In genomic region chr3:1082024-1082633, GRCh38 we compare ENCODE assay signal across 8 cellular contexts. TPM values are rescaled to one million over a fixed set of nuclear protein-coding genes. Genes with fewer than 3 reads are reported as not detected.
DNase-seq lines count a peak whose midpoint lies in the region; ATAC-seq and TF ChIP-seq lines count a peak whose summit lies in the region.

No MANE protein-coding gene starts in this region.

- DNase-seq in activated CD8-positive, alpha-beta T cell treated with anti-CD3 and anti-CD28 coated beads for 36 hours, result peak; percentile 13
- no peak for DNase-seq in activated CD8-positive, alpha-beta T cell treated with anti-CD3 and anti-CD28 coated beads, Interleukin-2, amount 10 ng/mL, durations not matched to agents 7 days and 5 days
- DNase-seq in SK-MEL-5 (ENCODE audit: low read depth, low spot score) (peak; percentile 77), right cardiac atrium (peak; percentile 25 to 51 (median 31)), substantia nigra (lab: John Stamatoyannopoulos, UW) (peak in 31 of 49 donors; percentile 1 to 52 (median 19))

- TF ChIP-seq CTCF in activated CD8-positive, alpha-beta T cell treated with anti-CD3 and anti-CD28 coated beads for 36 hours (IDR thresholded peaks at IDR 0.05), result peak; percentile 26

- peaks cover 3% of the 10 kb centered on the region for H3K9me3 Mint-ChIP-seq in activated CD8-positive, alpha-beta T cell treated with anti-CD3 and anti-CD28 coated beads for 36 hours
- peaks cover 4% of the 10 kb centered on the region for H3K9me3 Mint-ChIP-seq in activated CD8-positive, alpha-beta T cell treated with anti-CD3 and anti-CD28 coated beads, Interleukin-2, amount 10 ng/mL, durations not matched to agents 7 days and 5 days (ENCODE audit: insufficient read depth)

- H3K27me3 Mint-ChIP-seq in activated CD8-positive, alpha-beta T cell treated with anti-CD3 and anti-CD28 coated beads for 36 hours, result no peaks in the 10 kb centered on the region
- no peaks in the 10 kb centered on the region for H3K27me3 Mint-ChIP-seq in activated CD8-positive, alpha-beta T cell treated with anti-CD3 and anti-CD28 coated beads, Interleukin-2, amount 10 ng/mL, durations not matched to agents 7 days and 5 days (ENCODE audit: low read depth)

- WGBS in right cardiac atrium, result 46% methylated on average over 2 of the region's 2 CpGs

- POLR2A ChIA-PET in activated CD8-positive, alpha-beta T cell treated with anti-CD3 and anti-CD28 coated beads for 36 hours (lab: Charles Lee), result no interaction called here
- POLR2A ChIA-PET in activated CD8-positive, alpha-beta T cell treated with anti-CD3 and anti-CD28 coated beads, Interleukin-2, amount 10 ng/mL, durations not matched to agents 7 days and 5 days (lab: Charles Lee), result no interaction called here

- H3K27me3 ChIP-seq in right cardiac atrium (ENCODE audit: control insufficient read depth, insufficient read depth), result no peaks in the 10 kb centered on the region

- H3K4me3 Mint-ChIP-seq in activated CD8-positive, alpha-beta T cell treated with anti-CD3 and anti-CD28 coated beads for 36 hours, result no peak overlapping the region
- no peak overlapping the region for H3K4me3 Mint-ChIP-seq in activated CD8-positive, alpha-beta T cell treated with anti-CD3 and anti-CD28 coated beads, Interleukin-2, amount 10 ng/mL, durations not matched to agents 7 days and 5 days

- no peaks in the 10 kb centered on the region for H3K4me1 Mint-ChIP-seq in activated CD8-positive, alpha-beta T cell treated with anti-CD3 and anti-CD28 coated beads for 36 hours (ENCODE audit: low read depth)
- H3K4me1 Mint-ChIP-seq in activated CD8-positive, alpha-beta T cell treated with anti-CD3 and anti-CD28 coated beads, Interleukin-2, amount 10 ng/mL, durations not matched to agents 7 days and 5 days (ENCODE audit: low read depth), result no peaks in the 10 kb centered on the region

- no peaks in the 10 kb centered on the region for H3K36me3 Mint-ChIP-seq in activated CD8-positive, alpha-beta T cell treated with anti-CD3 and anti-CD28 coated beads for 36 hours (ENCODE audit: low read depth)
- no peaks in the 10 kb centered on the region for H3K36me3 Mint-ChIP-seq in activated CD8-positive, alpha-beta T cell treated with anti-CD3 and anti-CD28 coated beads, Interleukin-2, amount 10 ng/mL, durations not matched to agents 7 days and 5 days (ENCODE audit: low read depth)

- CTCF ChIA-PET in activated CD8-positive, alpha-beta T cell treated with anti-CD3 and anti-CD28 coated beads for 36 hours (lab: Charles Lee), result no interaction called here
- CTCF ChIA-PET in activated CD8-positive, alpha-beta T cell treated with anti-CD3 and anti-CD28 coated beads, Interleukin-2, amount 10 ng/mL, durations not matched to agents 7 days and 5 days (lab: Charles Lee), result no interaction called here

- no peaks in the 10 kb centered on the region for H3K9me3 ChIP-seq in right cardiac atrium (ENCODE audit: control insufficient read depth, low read length)

- no peaks in the 10 kb centered on the region for H3K4me1 ChIP-seq in right cardiac atrium (ENCODE audit: control insufficient read depth, insufficient read depth, low read length)

- H3K27ac ChIP-seq in right cardiac atrium (ENCODE audit: low read length), result no peak overlapping the region
- no peak overlapping the region for H3K27ac ChIP-seq in substantia nigra (ENCODE audit: low read depth, low read length, poor library complexity, severe bottlenecking)

- no peak overlapping the region for H3K4me3 ChIP-seq in right cardiac atrium (ENCODE audit: low read length)

- no peak overlapping the region for H3K27ac Mint-ChIP-seq in activated CD8-positive, alpha-beta T cell treated with anti-CD3 and anti-CD28 coated beads for 36 hours
- no peak overlapping the region for H3K27ac Mint-ChIP-seq in activated CD8-positive, alpha-beta T cell treated with anti-CD3 and anti-CD28 coated beads, Interleukin-2, amount 10 ng/mL, durations not matched to agents 7 days and 5 days

- in situ Hi-C loops in SK-MEL-5 (cut with HindIII; ENCODE audit: low pct_unique_long_range_greater_than_20kb, low sequenced_read_pairs), result no loop called here

- no peak for ATAC-seq in activated CD8-positive, alpha-beta T cell treated with anti-CD3 and anti-CD28 coated beads for 36 hours
- ATAC-seq in activated CD8-positive, alpha-beta T cell treated with anti-CD3 and anti-CD28 coated beads, Interleukin-2, amount 10 ng/mL, durations not matched to agents 7 days and 5 days, result no peak
- peak; percentile 56 for ATAC-seq in HG03064 (IDR thresholded peaks at IDR 0.05; ENCODE audit: low read depth, unreplicated experiment)
- no peak for ATAC-seq in right cardiac atrium
- ATAC-seq in HG03439 (IDR thresholded peaks at IDR 0.05; ENCODE audit: unreplicated experiment), result no peak
- ATAC-seq in GM18907 (IDR thresholded peaks at IDR 0.05; ENCODE audit: unreplicated experiment), result no peak

- intact Hi-C loops in activated CD8-positive, alpha-beta T cell treated with anti-CD3 and anti-CD28 coated beads for 36 hours (cut with micrococcal nuclease), result no loop called here
- intact Hi-C loops in right cardiac atrium (cut with DNase I), result loop anchor here in 2 of 4 donors (5.0 kb wide), 1 partner anchor 1935 kb away; no protein-coding TSS in a partner anchor

RNA-seq across cellular contexts. Expression of gene CNTN6, which starts 10.7 kb away (rescaled TPM):
- total RNA-seq in activated CD8-positive, alpha-beta T cell treated with anti-CD3 and anti-CD28 coated beads for 36 hours, result not detected
- total RNA-seq in activated CD8-positive, alpha-beta T cell treated with anti-CD3 and anti-CD28 coated beads, Interleukin-2, amount 10 ng/mL, durations not matched to agents 7 days and 5 days, result not detected
- total RNA-seq in SK-MEL-5 (2014; rRNA removed; shearing (Covaris generic)), result 0.27 and 0.40 TPM in 2 replicates
- 0.44 and 0.75 TPM in 2 replicates for polyA plus RNA-seq in SK-MEL-5 (2015; cell fraction: cytosol; rRNA removed)
- polyA plus RNA-seq in SK-MEL-5 (2015; cell fraction: nucleus; rRNA removed), result 0.05 and 1.2 TPM in 2 replicates
- total RNA-seq in right cardiac atrium, result under 1 TPM; 0.11 to 0.72 (median 0.29) TPM
- polyA plus RNA-seq in right cardiac atrium, result 0.02 TPM
